Comparison of ENCODE assay signal across 20 cellular contexts in the genomic region with DNA sequence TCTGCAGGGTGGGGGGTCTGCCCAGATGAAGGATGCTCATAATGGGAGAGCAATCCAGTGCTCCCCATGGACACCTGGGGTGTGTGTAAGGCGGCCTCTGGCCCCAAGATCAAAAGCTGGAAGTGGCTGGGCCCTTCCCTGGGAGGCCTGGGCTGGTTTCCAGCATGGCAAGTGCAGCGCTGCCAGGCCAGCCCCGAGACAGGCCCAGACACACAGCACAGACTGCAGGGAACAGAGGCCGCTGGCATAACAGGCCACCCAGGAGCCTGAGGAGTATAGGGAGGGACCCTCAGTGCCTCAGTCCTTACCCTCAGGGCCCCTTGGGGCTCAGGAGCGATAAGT. TPM values are rescaled to one million over a fixed set of nuclear protein-coding genes. Genes with fewer than 3 reads are reported as not detected.
DNase-seq lines count a peak whose midpoint lies in the region; ATAC-seq and TF ChIP-seq lines count a peak whose summit lies in the region.
"Had no signal": no experiment of that assay in that cellular context is flagged by ENCODE, and none has a peak within 500 bp of the region (broad histone marks: within the 10 kb centered on the region; RNA-seq: fewer than 3 reads in every experiment).

No MANE protein-coding gene starts in this region.

- TF ChIP-seq CTCF in GM23338 (conservative IDR thresholded peaks at IDR 0.05; ENCODE audit: low read depth in 2 of 2) (no peak), brain (conservative IDR thresholded peaks at IDR 0.05) (no peak)

- peaks cover 58% of the 10 kb centered on the region for H3K4me1 ChIP-seq in BLaER1
- H3K4me1 ChIP-seq in GM23338 (ENCODE audit: insufficient read depth) = peaks cover 13% of the 10 kb centered on the region
- H3K4me1 ChIP-seq: parathyroid adenoma had no signal

- H4K20me1 ChIP-seq in BLaER1 (peaks cover 22% of the 10 kb centered on the region; the same call in 1 of the 2 replicates), GM23338 (replicated peaks; ENCODE audit: insufficient read depth) (peaks cover 12% of the 10 kb centered on the region; the same call in 1 of the 2 replicates)

- H3K36me3 ChIP-seq in BLaER1 = no peaks in the 10 kb centered on the region
- no peaks in the 10 kb centered on the region for H3K36me3 ChIP-seq in GM23338 (ENCODE audit: insufficient read depth)

- H3K27me3 Mint-ChIP-seq in GM23338 (ENCODE audit: insufficient read depth, low read depth, poor library complexity) = peaks cover 86% of the 10 kb centered on the region
- H3K27me3 Mint-ChIP-seq in brain = peaks cover 99% of the 10 kb centered on the region
- peaks cover 17 to 44% (median 23%) of the 10 kb centered on the region in 5 donors for H3K27me3 Mint-ChIP-seq in naive thymus-derived CD8-positive, alpha-beta T cell

- no peaks in the 10 kb centered on the region for H3K9me2 ChIP-seq in GM23338 (ENCODE audit: insufficient read depth)

- no peak for DNase-seq in GM23338 (ENCODE audit: low spot score)
- DNase-seq in naive thymus-derived CD8-positive, alpha-beta T cell = no peak
- no peak for DNase-seq in glomerular visceral epithelial cell (ENCODE audit: extremely low spot score)
- DNase-seq in DMS53 treated with DMSO at 0.1 percent for 48 hours (lab: John Stamatoyannopoulos, UW; ENCODE audit: unreplicated experiment) = no peak
- DNase-seq in NCI-H748 (lab: John Stamatoyannopoulos, UW; ENCODE audit: unreplicated experiment) = no peak
- DNase-seq: activated effector memory CD4-positive, alpha-beta T cell treated with Interleukin-2 at 50 U/mL for 16 hours; HFFc6; left colon; NCI-H1092 treated with DMSO at 0.1 percent for 48 hours; NCI-H524; SHP77; stimulated activated CD4-positive, alpha-beta T cell treated with anti-CD3 and anti-CD28 coated beads, Interleukin-1b, Interleukin-23, amount 100 ng/mL, for 48 hours had no signal

- H3K36me3 Mint-ChIP-seq in GM23338 (ENCODE audit: low read depth) = no peaks in the 10 kb centered on the region
- no peaks in the 10 kb centered on the region for H3K36me3 Mint-ChIP-seq in brain
- no peaks in the 10 kb centered on the region for H3K36me3 Mint-ChIP-seq in naive thymus-derived CD8-positive, alpha-beta T cell

- H3K4me2 ChIP-seq in BLaER1 (peak overlapping the region; percentile 99), GM23338 (peak overlapping the region; percentile 90)

- POLR2A ChIA-PET in naive thymus-derived CD8-positive, alpha-beta T cell (lab: Charles Lee) = interaction anchor here (1.0 to 1.4 kb wide), 3 partner anchors 9 to 11 kb away, joined by 3 to 6 read pairs (median 3); a partner anchor contains a TSS

- H3K9ac ChIP-seq in BLaER1 = 0 out of 2 replicates have a peak overlapping the region, but pooled peaks have one; percentile 13
- H3K9ac ChIP-seq: parathyroid adenoma had no signal

- H3K4me3 ChIP-seq in BLaER1 = peak overlapping the region; percentile 67
- peak overlapping the region; percentile 63; the same call in 1 of the 2 replicates for H3K4me3 ChIP-seq in GM23338
- H3K4me3 ChIP-seq: GM12878 had no signal

- no peaks in the 10 kb centered on the region for H3K79me2 ChIP-seq in GM23338 (replicated peaks; ENCODE audit: insufficient read depth)
- H3K79me2 ChIP-seq: parathyroid adenoma had no signal

- H3F3A ChIP-seq in GM23338 (replicated peaks; ENCODE audit: low read depth) = peaks cover 11% of the 10 kb centered on the region; the same call in 1 of the 2 replicates

- H3K4me1 Mint-ChIP-seq in GM23338 = peaks cover 11% of the 10 kb centered on the region; the same call in 2 of the 3 replicates
- peaks cover 10% of the 10 kb centered on the region for H3K4me1 Mint-ChIP-seq in brain
- peaks cover 6 to 30% (median 21%) of the 10 kb centered on the region in 4 donors for H3K4me1 Mint-ChIP-seq in naive thymus-derived CD8-positive, alpha-beta T cell

- H3K27me3 ChIP-seq in BLaER1 (peaks cover 17% of the 10 kb centered on the region), GM23338 (ENCODE audit: insufficient read depth) (peaks cover 99% of the 10 kb centered on the region)

- H2AFZ ChIP-seq in GM23338 = 0 out of 2 replicates have a peak overlapping the region, but pooled peaks have one; percentile 87
- H2AFZ ChIP-seq: parathyroid adenoma had no signal

- peak overlapping the region; percentile 58 for H3K4me3 Mint-ChIP-seq in GM23338
- H3K4me3 Mint-ChIP-seq in brain = peak overlapping the region in 4 of 5 experiments; percentile 30 to 81 (median 59)
- peak overlapping the region in 9 of 10 donors; percentile 37 to 84 (median 68) for H3K4me3 Mint-ChIP-seq in naive thymus-derived CD8-positive, alpha-beta T cell
- H3K4me3 Mint-ChIP-seq: HFFc6; T-helper 2 cell treated with Interferon-gamma antibody and Interleukin-4, amounts not matched to agents 5 μg/mL and 100 μg/mL, for 36 hours had no signal

- no peaks in the 10 kb centered on the region for H3K9me3 ChIP-seq in BLaER1

- ATAC-seq in GM23338 (no peak), GM19324 (IDR thresholded peaks at IDR 0.05; ENCODE audit: low FRiP score, unreplicated experiment) (no peak)
- no peak for ATAC-seq in naive thymus-derived CD8-positive, alpha-beta T cell
- ATAC-seq: activated CD4-positive, CD25-positive, alpha-beta regulatory T cell treated with anti-CD3 and anti-CD28 coated beads, Interleukin-2, amount 50 U/mL, for 24 hours; GM12878; left colon had no signal

- H3K27ac ChIP-seq in BLaER1 (0 out of 2 replicates have a peak overlapping the region, but pooled peaks have one; percentile 38), GM23338 (ENCODE audit: low read depth) (no peak overlapping the region)
- H3K27ac ChIP-seq: parathyroid adenoma had no signal

- H3K27ac Mint-ChIP-seq in GM23338 (no peak overlapping the region), brain (no peak overlapping the region)
- no peak overlapping the region for H3K27ac Mint-ChIP-seq in naive thymus-derived CD8-positive, alpha-beta T cell
- H3K27ac Mint-ChIP-seq: HFFc6; T-helper 2 cell treated with Interferon-gamma antibody and Interleukin-4, amounts not matched to agents 5 μg/mL and 100 μg/mL, for 36 hours had no signal

- no peaks in the 10 kb centered on the region; the same call in 2 of the 3 replicates for H3K9me3 Mint-ChIP-seq in GM23338
- H3K9me3 Mint-ChIP-seq in brain = peaks cover 0 to 5% (median 0%) of the 10 kb centered on the region in 5 experiments
- no peaks in the 10 kb centered on the region for H3K9me3 Mint-ChIP-seq in naive thymus-derived CD8-positive, alpha-beta T cell
- H3K9me3 Mint-ChIP-seq: HFFc6; T-helper 2 cell treated with Interferon-gamma antibody and Interleukin-4, amounts not matched to agents 5 μg/mL and 100 μg/mL, for 36 hours had no signal

TF ChIP-seq in GM23338, 12 proteins besides CTCF, POLR2A, EP300 and RAD21:
- peak; percentile 19 for TF ChIP-seq EZH2 (IDR thresholded peaks at IDR 0.05; ENCODE audit: low read depth, unreplicated experiment)
- TF ChIP-seq, protein P1, sequence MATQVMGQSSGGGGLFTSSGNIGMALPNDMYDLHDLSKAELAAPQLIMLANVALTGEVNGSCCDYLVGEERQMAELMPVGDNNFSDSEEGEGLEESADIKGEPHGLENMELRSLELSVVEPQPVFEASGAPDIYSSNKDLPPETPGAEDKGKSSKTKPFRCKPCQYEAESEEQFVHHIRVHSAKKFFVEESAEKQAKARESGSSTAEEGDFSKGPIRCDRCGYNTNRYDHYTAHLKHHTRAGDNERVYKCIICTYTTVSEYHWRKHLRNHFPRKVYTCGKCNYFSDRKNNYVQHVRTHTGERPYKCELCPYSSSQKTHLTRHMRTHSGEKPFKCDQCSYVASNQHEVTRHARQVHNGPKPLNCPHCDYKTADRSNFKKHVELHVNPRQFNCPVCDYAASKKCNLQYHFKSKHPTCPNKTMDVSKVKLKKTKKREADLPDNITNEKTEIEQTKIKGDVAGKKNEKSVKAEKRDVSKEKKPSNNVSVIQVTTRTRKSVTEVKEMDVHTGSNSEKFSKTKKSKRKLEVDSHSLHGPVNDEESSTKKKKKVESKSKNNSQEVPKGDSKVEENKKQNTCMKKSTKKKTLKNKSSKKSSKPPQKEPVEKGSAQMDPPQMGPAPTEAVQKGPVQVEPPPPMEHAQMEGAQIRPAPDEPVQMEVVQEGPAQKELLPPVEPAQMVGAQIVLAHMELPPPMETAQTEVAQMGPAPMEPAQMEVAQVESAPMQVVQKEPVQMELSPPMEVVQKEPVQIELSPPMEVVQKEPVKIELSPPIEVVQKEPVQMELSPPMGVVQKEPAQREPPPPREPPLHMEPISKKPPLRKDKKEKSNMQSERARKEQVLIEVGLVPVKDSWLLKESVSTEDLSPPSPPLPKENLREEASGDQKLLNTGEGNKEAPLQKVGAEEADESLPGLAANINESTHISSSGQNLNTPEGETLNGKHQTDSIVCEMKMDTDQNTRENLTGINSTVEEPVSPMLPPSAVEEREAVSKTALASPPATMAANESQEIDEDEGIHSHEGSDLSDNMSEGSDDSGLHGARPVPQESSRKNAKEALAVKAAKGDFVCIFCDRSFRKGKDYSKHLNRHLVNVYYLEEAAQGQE (IDR thresholded peaks at IDR 0.05; ENCODE audit: unreplicated experiment) = no peak

RNA-seq across cellular contexts. Expression of a gene that starts 10.0 kb away (rescaled TPM):
- 1.5 and 2.1 TPM in 2 replicates for total RNA-seq in GM23338 (2014; rRNA removed; shearing (Covaris generic))
- polyA plus RNA-seq in GM23338 (2016; fragmentation: Nextera tagmentation; extraction: Ambion mirVana) = 0.35 and 0.55 TPM in 2 replicates
- polyA plus RNA-seq in brain (ENCODE audit: insufficient read depth, low read depth, low replicate concordance) = 17.4 TPM
- total RNA-seq in naive thymus-derived CD8-positive, alpha-beta T cell = not detected
- not detected for polyA plus RNA-seq in naive thymus-derived CD8-positive, alpha-beta T cell

RNA-seq across cellular contexts. Expression of a gene that starts 10.0 kb away (rescaled TPM):
- total RNA-seq in GM23338 (2014; rRNA removed; shearing (Covaris generic)) = 0.14 TPM in 1 of 2 replicates, not detected in the other
- polyA plus RNA-seq in GM23338 (2016; fragmentation: Nextera tagmentation; extraction: Ambion mirVana) (0.40 TPM in 1 of 2 replicates, not detected in the other), brain (ENCODE audit: insufficient read depth, low read depth, low replicate concordance) (2.4 TPM)
- under 1 TPM; 0.18 to 0.22 TPM for total RNA-seq in naive thymus-derived CD8-positive, alpha-beta T cell
- polyA plus RNA-seq in naive thymus-derived CD8-positive, alpha-beta T cell = not detected
- total RNA-seq: frontal cortex had no signal

RNA-seq across cellular contexts. Expression of a gene that starts 40.4 kb away (rescaled TPM):
- 47.1 and 69.0 TPM in 2 replicates for total RNA-seq in GM23338 (2014; rRNA removed; shearing (Covaris generic))
- polyA plus RNA-seq in GM23338 (2016; fragmentation: Nextera tagmentation; extraction: Ambion mirVana) (40.1 and 42.3 TPM in 2 replicates), brain (ENCODE audit: insufficient read depth, low read depth, low replicate concordance) (22.6 TPM)
- total RNA-seq in naive thymus-derived CD8-positive, alpha-beta T cell = 10 to 100 TPM; 59.1 to 60.0 TPM
- 10 to 100 TPM in 2 of 3 donors, 1 to 10 TPM in 1; 8.0 to 19.8 (median 12.2) TPM for polyA plus RNA-seq in naive thymus-derived CD8-positive, alpha-beta T cell

RNA-seq across cellular contexts. Expression of a gene that starts 55.4 kb away (rescaled TPM):
- 56.4 and 61.0 TPM in 2 replicates for total RNA-seq in GM23338 (2014; rRNA removed; shearing (Covaris generic))
- polyA plus RNA-seq in GM23338 (2016; fragmentation: Nextera tagmentation; extraction: Ambion mirVana) = 32.1 and 32.6 TPM in 2 replicates
- 72.1 TPM for polyA plus RNA-seq in brain (ENCODE audit: insufficient read depth, low read depth, low replicate concordance)
- under 1 TPM in 1 of 2 experiments, not detected in 1; 0.05 TPM for total RNA-seq in naive thymus-derived CD8-positive, alpha-beta T cell
- polyA plus RNA-seq in naive thymus-derived CD8-positive, alpha-beta T cell = not detected

Comparison
In these comparisons a context has a peak if more than half of its experiments do, and no peak if none do; other contexts are left out.
1. RNA of a gene that starts 10.0 kb away (polyA plus RNA-seq): 17.4 TPM in brain (single experiment); 0.35 to 0.55 TPM in GM23338 and not detected in naive thymus-derived CD8-positive, alpha-beta T cell; every median in the first group is over 10 times any median in the second.
2. Peak in every context shown above with its lines, with median percentiles within 50 percentile points of each other: H3K4me3 Mint-ChIP-seq.